1 cellular context compared by ENCODE assay signal in the genomic region with DNA sequence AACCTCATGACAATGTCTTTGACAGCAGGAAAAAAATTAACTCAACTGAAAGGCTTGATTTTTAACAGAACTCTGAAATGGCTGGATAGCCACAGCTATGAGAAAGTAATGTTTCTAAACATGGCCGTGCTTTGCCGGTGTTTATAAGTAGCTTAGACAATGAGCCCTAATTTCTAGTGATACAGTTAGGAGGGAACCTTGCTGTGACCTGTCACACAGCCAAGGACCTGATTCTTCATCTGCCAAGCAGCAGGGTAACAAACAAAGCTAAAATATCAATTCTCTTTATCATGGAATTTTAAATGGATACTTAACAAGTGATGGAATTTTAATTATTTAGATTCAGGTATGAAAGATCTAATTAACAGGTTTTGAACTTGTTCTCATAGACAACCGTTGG.
TF ChIP-seq lines count a peak whose summit lies in the region.

No MANE protein-coding gene starts in this region.

TF ChIP-seq in HepG2, 621 proteins besides CTCF, POLR2A, EP300 and RAD21:
- TF ChIP-seq TBL1XR1 (IDR thresholded peaks at IDR 0.05; ENCODE audit: borderline replicate concordance, low read length, partially characterized antibody) = no peak
- no peak for TF ChIP-seq U2AF2 (IDR thresholded peaks at IDR 0.05; ENCODE audit: low read depth, low read length)
- TF ChIP-seq, protein P1, sequence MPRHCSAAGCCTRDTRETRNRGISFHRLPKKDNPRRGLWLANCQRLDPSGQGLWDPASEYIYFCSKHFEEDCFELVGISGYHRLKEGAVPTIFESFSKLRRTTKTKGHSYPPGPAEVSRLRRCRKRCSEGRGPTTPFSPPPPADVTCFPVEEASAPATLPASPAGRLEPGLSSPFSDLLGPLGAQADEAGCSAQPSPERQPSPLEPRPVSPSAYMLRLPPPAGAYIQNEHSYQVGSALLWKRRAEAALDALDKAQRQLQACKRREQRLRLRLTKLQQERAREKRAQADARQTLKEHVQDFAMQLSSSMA (CRISPR knock-in tag; IDR thresholded peaks at IDR 0.05) = no peak
- TF ChIP-seq ZNF282 (IDR thresholded peaks at IDR 0.05; ENCODE audit: partially characterized antibody) = no peak
- no peak for TF ChIP-seq ZNF205 (CRISPR knock-in tag; IDR thresholded peaks at IDR 0.05)
- no peak for TF ChIP-seq CHCHD3 (CRISPR knock-in tag; IDR thresholded peaks at IDR 0.05)
- TF ChIP-seq KLF6 (CRISPR knock-in tag; IDR thresholded peaks at IDR 0.05) = no peak
- no peak for TF ChIP-seq ZNF234 (CRISPR knock-in tag; conservative IDR thresholded peaks at IDR 0.05)
TF ChIP-seq in HepG2: peak in this region for 0.
